21 cellular contexts compared by ENCODE assay signal in genomic region chr11:46271407-46271806, GRCh38. TPM values are rescaled to one million over a fixed set of nuclear protein-coding genes. Genes with fewer than 3 reads are reported as not detected.
"Had no signal": no experiment of that assay in that cellular context is flagged by ENCODE, and none has a peak within 500 bp of the region (broad histone marks: within the 10 kb centered on the region; RNA-seq: fewer than 3 reads in every experiment).

No MANE protein-coding gene starts in this region.

- H3K4me1 Mint-ChIP-seq: activated CD8-positive, alpha-beta memory T cell treated with anti-CD3 and anti-CD28 coated beads, Interleukin-2, amount 10 ng/mL, durations not matched to agents 7 days and 5 days; immature natural killer cell had no signal

- H3K4me3 ChIP-seq: cardiac muscle cell, esophagus squamous epithelium, heart right ventricle, mucosa of descending colon, tibial artery had no signal

- ATAC-seq: activated CD8-positive, alpha-beta memory T cell treated with anti-CD3 and anti-CD28 coated beads, Interleukin-2, amount 10 ng/mL, durations not matched to agents 7 days and 5 days; heart right ventricle; left ventricle myocardium superior had no signal

- DNase-seq: activated CD4-positive, alpha-beta memory T cell treated with anti-CD3 and anti-CD28 coated beads, Interleukin-2, amount 10 ng/mL, durations not matched to agents 7 days and 5 days; activated CD4-positive, alpha-beta T cell treated with anti-CD3 and anti-CD28 coated beads for 48 hours; activated CD4-positive, CD25-positive, alpha-beta regulatory T cell; activated CD8-positive, alpha-beta memory T cell treated with anti-CD3 and anti-CD28 coated beads, Interleukin-2, amount 10 ng/mL, durations not matched to agents 7 days and 5 days; dermis blood vessel endothelial cell; effector memory CD4-positive, alpha-beta T cell; esophagus squamous epithelium; heart right ventricle; immature natural killer cell; kidney glomerular epithelial cell; left ventricle myocardium superior; occipital lobe; stimulated activated CD4-positive, alpha-beta T cell treated with anti-CD3 and anti-CD28 coated beads, Interleukin-2, amount 100 ng/mL, for 24 hours; stimulated activated naive CD4-positive, alpha-beta T cell treated with Interleukin-2 at 50 U/mL for 16 hours; substantia nigra; tibial artery had no signal

- H3K4me3 Mint-ChIP-seq: activated CD4-positive, alpha-beta memory T cell treated with anti-CD3 and anti-CD28 coated beads, Interleukin-2, amount 10 ng/mL, durations not matched to agents 7 days and 5 days; activated CD8-positive, alpha-beta memory T cell treated with anti-CD3 and anti-CD28 coated beads, Interleukin-2, amount 10 ng/mL, durations not matched to agents 7 days and 5 days; activated naive CD8-positive, alpha-beta T cell; immature natural killer cell; T-helper 2 cell treated with Interferon-gamma antibody and Interleukin-4, amounts not matched to agents 5 μg/mL and 100 μg/mL, for 36 hours had no signal

- H3K27ac Mint-ChIP-seq: activated CD4-positive, alpha-beta memory T cell treated with anti-CD3 and anti-CD28 coated beads, Interleukin-2, amount 10 ng/mL, durations not matched to agents 7 days and 5 days; activated CD8-positive, alpha-beta memory T cell treated with anti-CD3 and anti-CD28 coated beads, Interleukin-2, amount 10 ng/mL, durations not matched to agents 7 days and 5 days; activated naive CD8-positive, alpha-beta T cell; immature natural killer cell; T-helper 2 cell treated with Interferon-gamma antibody and Interleukin-4, amounts not matched to agents 5 μg/mL and 100 μg/mL, for 36 hours had no signal

- H3K27me3 ChIP-seq: cardiac muscle cell had no signal

- H3K36me3 ChIP-seq: cardiac muscle cell, esophagus squamous epithelium, heart right ventricle, tibial artery had no signal

- H3K36me3 Mint-ChIP-seq: activated CD8-positive, alpha-beta memory T cell treated with anti-CD3 and anti-CD28 coated beads, Interleukin-2, amount 10 ng/mL, durations not matched to agents 7 days and 5 days; immature natural killer cell had no signal

- H3K9me3 Mint-ChIP-seq: activated CD4-positive, alpha-beta memory T cell treated with anti-CD3 and anti-CD28 coated beads, Interleukin-2, amount 10 ng/mL, durations not matched to agents 7 days and 5 days; immature natural killer cell; T-helper 2 cell treated with Interferon-gamma antibody and Interleukin-4, amounts not matched to agents 5 μg/mL and 100 μg/mL, for 36 hours had no signal

- H3K9me3 ChIP-seq: esophagus squamous epithelium, heart right ventricle, mucosa of descending colon, tibial artery had no signal

RNA-seq across cellular contexts. Expression of gene CREB3L1, which starts 6.1 kb away (rescaled TPM):
- total RNA-seq: activated CD4-positive, alpha-beta memory T cell treated with anti-CD3 and anti-CD28 coated beads, Interleukin-2, amount 10 ng/mL, durations not matched to agents 7 days and 5 days; activated CD8-positive, alpha-beta memory T cell treated with anti-CD3 and anti-CD28 coated beads, Interleukin-2, amount 10 ng/mL, durations not matched to agents 7 days and 5 days had no signal
- polyA plus RNA-seq: immature natural killer cell, neural cell had no signal
